15 cellular contexts compared by ENCODE assay signal in the genomic region with DNA sequence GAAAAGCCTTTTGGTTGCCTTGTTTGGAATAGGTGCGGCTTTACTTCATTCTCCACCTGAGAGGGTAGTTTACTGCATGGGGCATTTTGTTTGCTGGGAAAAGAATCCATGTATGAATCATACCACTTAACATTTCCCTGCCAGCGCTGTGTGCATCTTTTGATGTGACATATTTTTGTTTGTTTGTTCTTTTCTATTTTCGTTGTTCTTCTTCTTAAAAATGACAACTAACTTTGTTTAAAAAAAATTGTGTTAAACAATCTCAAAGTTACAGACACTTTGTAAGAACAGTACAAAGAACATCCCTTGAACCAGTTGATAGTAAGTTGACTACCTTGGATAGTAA.
DNase-seq lines count a peak whose midpoint lies in the region; ATAC-seq and TF ChIP-seq lines count a peak whose summit lies in the region.
"Had no signal": no experiment of that assay in that cellular context is flagged by ENCODE, and none has a peak within 500 bp of the region (broad histone marks: within the 10 kb centered on the region; RNA-seq: fewer than 3 reads in every experiment).

No MANE protein-coding gene starts in this region.

- ATAC-seq in stimulated activated effector memory CD8-positive, alpha-beta T cell treated with anti-CD3 and anti-CD28 coated beads, Interleukin-12 subunit alpha, Interleukin-12 subunit beta, amount 100 ng/mL, for 72 hours: no peak
- ATAC-seq: gastroesophageal sphincter had no signal

- H3K4me1 ChIP-seq in breast epithelium (no peaks in the 10 kb centered on the region), SJSA1 (replicated peaks) (peaks cover 37% of the 10 kb centered on the region)
- H3K4me1 ChIP-seq: gastroesophageal sphincter had no signal

- H3K27ac ChIP-seq in breast epithelium (no peak overlapping the region), SJSA1 (peak overlapping the region; percentile 87)
- H3K27ac ChIP-seq: coronary artery, ovary had no signal

- intact Hi-C loops in MCF 10A (cut with micrococcal nuclease) (no loop called here), breast epithelium (cut with DNase I; ENCODE audit: low total_unique reads) (no loop called here)

- H3K4me3 Mint-ChIP-seq in MCF 10A (ENCODE audit: unreplicated experiment): peak overlapping the region; percentile 53
- peak overlapping the region; percentile 50 for H3K4me3 Mint-ChIP-seq in stimulated activated effector memory CD8-positive, alpha-beta T cell treated with anti-CD3 and anti-CD28 coated beads, Interleukin-12 subunit alpha, Interleukin-12 subunit beta, amount 100 ng/mL, for 72 hours

- POLR2A ChIA-PET in MCF 10A (lab: Yijun Ruan, JAX): interaction anchor here (0.9 kb wide), 1 partner anchor 20 kb away, joined by 4 read pairs; no protein-coding TSS in a partner anchor

- in situ Hi-C loops in KBM-7 (cut with MboI; ENCODE audit: low pct_unique_long_range_greater_than_20kb, low sequenced_read_pairs): no loop called here

- DNase-seq in MCF 10A (ENCODE audit: unreplicated experiment) (no peak), breast epithelium (ENCODE audit: low spot score in 2 of 2) (no peak), SJSA1 (ENCODE audit: low read depth in 1 of 2, low spot score in 2 of 2) (peak in 1 of 2 experiments; percentile 60), epithelial cell of esophagus (ENCODE audit: low read depth) (peak; percentile 35), middle frontal gyrus (ENCODE audit: extremely low spot score, low spot score) (no peak), KBM-7 (no peak)
- no peak for DNase-seq in stimulated activated effector memory CD8-positive, alpha-beta T cell treated with anti-CD3 and anti-CD28 coated beads, Interleukin-12 subunit alpha, Interleukin-12 subunit beta, amount 100 ng/mL, for 72 hours (ENCODE audit: low spot score in 2 of 2)
- DNase-seq in stimulated activated CD4-positive, alpha-beta T cell treated with anti-CD3 and anti-CD28 coated beads, Interleukin-1b, Interleukin-23, amount 100 ng/mL, for 48 hours: no peak
- DNase-seq: activated CD4-positive, CD25-positive, alpha-beta regulatory T cell; activated gamma-delta T cell treated with Interleukin-2 at 50 U/mL for 16 hours; ovary; SIG-M5 had no signal

- H3K9me3 ChIP-seq in breast epithelium (peaks cover 0 to 12% of the 10 kb centered on the region in 2 donors), SJSA1 (replicated peaks) (peaks cover 6% of the 10 kb centered on the region; the same call in 1 of the 2 replicates)
- H3K9me3 ChIP-seq: ovary had no signal

- H3K27me3 Mint-ChIP-seq in MCF 10A (ENCODE audit: insufficient read depth, unreplicated experiment): no peaks in the 10 kb centered on the region

- no peak for TF ChIP-seq POLR2A in breast epithelium (IDR thresholded peaks at IDR 0.05)

- H3K36me3 ChIP-seq in breast epithelium: no peaks in the 10 kb centered on the region
- no peaks in the 10 kb centered on the region for H3K36me3 ChIP-seq in SJSA1
- H3K36me3 ChIP-seq: gastroesophageal sphincter, ovary had no signal

- H3K4me3 ChIP-seq in breast epithelium (peak overlapping the region in 1 of 3 donors; percentile 69), SJSA1 (peak overlapping the region; percentile 45), epithelial cell of esophagus (ENCODE audit: low read length) (peak overlapping the region; percentile 40)
- H3K4me3 ChIP-seq: lung had no signal

- H3K9me3 Mint-ChIP-seq in MCF 10A (ENCODE audit: unreplicated experiment): peaks cover 13% of the 10 kb centered on the region
- H3K9me3 Mint-ChIP-seq in stimulated activated effector memory CD8-positive, alpha-beta T cell treated with anti-CD3 and anti-CD28 coated beads, Interleukin-12 subunit alpha, Interleukin-12 subunit beta, amount 100 ng/mL, for 72 hours: peaks cover 6% of the 10 kb centered on the region

- H3K27me3 ChIP-seq in breast epithelium: no peaks in the 10 kb centered on the region
- H3K27me3 ChIP-seq in SJSA1 (replicated peaks): no peaks in the 10 kb centered on the region
- H3K27me3 ChIP-seq: ovary had no signal

- H3K4me1 Mint-ChIP-seq in MCF 10A (ENCODE audit: insufficient read depth, unreplicated experiment): peaks cover 19% of the 10 kb centered on the region
- peaks cover 41% of the 10 kb centered on the region for H3K4me1 Mint-ChIP-seq in stimulated activated effector memory CD8-positive, alpha-beta T cell treated with anti-CD3 and anti-CD28 coated beads, Interleukin-12 subunit alpha, Interleukin-12 subunit beta, amount 100 ng/mL, for 72 hours

- peaks cover 6% of the 10 kb centered on the region for H3K36me3 Mint-ChIP-seq in MCF 10A (ENCODE audit: insufficient read depth, unreplicated experiment)
- peaks cover 7% of the 10 kb centered on the region for H3K36me3 Mint-ChIP-seq in stimulated activated effector memory CD8-positive, alpha-beta T cell treated with anti-CD3 and anti-CD28 coated beads, Interleukin-12 subunit alpha, Interleukin-12 subunit beta, amount 100 ng/mL, for 72 hours

- no TSS peak for BruUV-seq in MCF 10A (replicated peaks; lab: Mats Ljungman, UMichigan)

- CTCF ChIA-PET in MCF 10A (lab: Yijun Ruan, JAX): interaction anchor here (0.6 kb wide), 1 partner anchor 9 kb away, joined by 4 read pairs; no protein-coding TSS in a partner anchor

- H3K27ac Mint-ChIP-seq in MCF 10A (ENCODE audit: low read depth, unreplicated experiment): no peak overlapping the region
- H3K27ac Mint-ChIP-seq in stimulated activated effector memory CD8-positive, alpha-beta T cell treated with anti-CD3 and anti-CD28 coated beads, Interleukin-12 subunit alpha, Interleukin-12 subunit beta, amount 100 ng/mL, for 72 hours: no peak overlapping the region

- TF ChIP-seq CTCF in MCF 10A (IDR thresholded peaks at IDR 0.05; ENCODE audit: unreplicated experiment): no peak
- TF ChIP-seq CTCF in breast epithelium (IDR thresholded peaks at IDR 0.05): no peak
- TF ChIP-seq CTCF in epithelial cell of esophagus (IDR thresholded peaks at IDR 0.05; ENCODE audit: insufficient read depth, low read depth, low read length, missing control alignments): no peak
